ENCODE assay signal across 24 cellular contexts in genomic region chr16:81803332-81803731, GRCh38. TPM values are rescaled to one million over a fixed set of nuclear protein-coding genes. Genes with fewer than 3 reads are reported as not detected.
A peak's percentile ranks its signal among the peaks of the same experiment; 100 is the strongest.
DNase-seq lines count a peak whose midpoint lies in the region; ATAC-seq and TF ChIP-seq lines count a peak whose summit lies in the region.
"Had no signal": no experiment of that assay in that cellular context is flagged by ENCODE, and none has a peak within 500 bp of the region (broad histone marks: within the 10 kb centered on the region; RNA-seq: fewer than 3 reads in every experiment).

No MANE protein-coding gene starts in this region.

- no peaks in the 10 kb centered on the region for H3K36me3 Mint-ChIP-seq in stimulated activated naive CD8-positive, alpha-beta T cell treated with anti-CD3 and anti-CD28 coated beads, Interleukin-15, Interleukin-2, amounts not matched to agents 100 ng/mL and 50 ng/mL, for 24 hours (ENCODE audit: low read depth)
- H3K36me3 Mint-ChIP-seq in activated B cell treated with CpG ODN at 0.5 μM for 24 hours (ENCODE audit: low read depth) = peaks cover 62% of the 10 kb centered on the region
- no peaks in the 10 kb centered on the region for H3K36me3 Mint-ChIP-seq in natural killer cell
- H3K36me3 Mint-ChIP-seq: CD8-positive, alpha-beta T cell had no signal

- intact Hi-C loops in activated B cell treated with CpG ODN at 0.5 μM for 24 hours (cut with micrococcal nuclease) (no loop called here), natural killer cell (cut with micrococcal nuclease) (no loop called here)

- no peaks in the 10 kb centered on the region for H3K79me1 ChIP-seq in neuronal stem cell (ENCODE audit: low read depth, low read length)

- H3K18ac ChIP-seq in neuronal stem cell (ENCODE audit: low read length) = no peak overlapping the region

- CTCF ChIA-PET in activated B cell treated with CpG ODN at 0.5 μM for 24 hours (lab: Charles Lee) = interaction anchor here (2.4 kb wide), 1 partner anchor 15 kb away, joined by 8 read pairs; no protein-coding TSS in a partner anchor

- WGBS in neuronal stem cell (ENCODE audit: extremely low coverage in 2 of 2, insufficient read length in 2 of 2, insufficient replicate concordance in 1 of 2), 2 donors = no CpG with 5 or more reads among the region's 3 CpGs

- H2BK5ac ChIP-seq in neuronal stem cell (ENCODE audit: low read length) = no peak overlapping the region

- H2AK5ac ChIP-seq in neuronal stem cell (ENCODE audit: low read depth, low read length) = no peak overlapping the region

- H3K23ac ChIP-seq in neuronal stem cell (ENCODE audit: low read depth, low read length, poor library complexity) = no peak overlapping the region

- DNase-seq in stimulated activated naive CD8-positive, alpha-beta T cell treated with anti-CD3 and anti-CD28 coated beads, Interleukin-15, amount 100 ng/mL, for 72 hours = no peak
- DNase-seq in activated B cell treated with CpG ODN at 0.5 μM for 24 hours = no peak
- DNase-seq in natural killer cell = no peak
- DNase-seq in stimulated activated CD4-positive, alpha-beta T cell treated with anti-CD3 and anti-CD28 coated beads, Interleukin-12 subunit alpha, Interleukin-12 subunit beta, amount 100 ng/mL, for 4 hours = no peak
- no peak for DNase-seq in neuronal stem cell (ENCODE audit: low spot score)
- no peak for DNase-seq in DMS153 (lab: John Stamatoyannopoulos, UW)
- DNase-seq: ACHN; CD8-positive, alpha-beta T cell; GDM1; H9; Kasumi-1; NCI-H1417; NCI-H1694 treated with DMSO at 0.1 percent for 48 hours; NCI-H2081 treated with DMSO at 0.1 percent for 48 hours; NCI-H2171 treated with DMSO at 0.1 percent for 48 hours; NCI-H524 treated with DMSO at 0.1 percent for 48 hours; PC-3; RPMI8226; SHP77; SW 1271 had no signal

- no peaks in the 10 kb centered on the region for H3K9me3 Mint-ChIP-seq in stimulated activated naive CD8-positive, alpha-beta T cell treated with anti-CD3 and anti-CD28 coated beads, Interleukin-15, Interleukin-2, amounts not matched to agents 100 ng/mL and 50 ng/mL, for 24 hours
- H3K9me3 Mint-ChIP-seq in stimulated activated naive CD8-positive, alpha-beta T cell treated with anti-CD3 and anti-CD28 coated beads, Interleukin-15, amount 100 ng/mL, for 72 hours = no peaks in the 10 kb centered on the region
- H3K9me3 Mint-ChIP-seq in activated B cell treated with CpG ODN at 0.5 μM for 24 hours (peaks cover 4% of the 10 kb centered on the region), natural killer cell (peaks cover 0 to 2% of the 10 kb centered on the region in 2 donors)
- H3K9me3 Mint-ChIP-seq: CD8-positive, alpha-beta T cell; H9 had no signal

- peaks cover 48% of the 10 kb centered on the region for H3K4me1 Mint-ChIP-seq in stimulated activated naive CD8-positive, alpha-beta T cell treated with anti-CD3 and anti-CD28 coated beads, Interleukin-15, Interleukin-2, amounts not matched to agents 100 ng/mL and 50 ng/mL, for 24 hours (ENCODE audit: low read depth)
- H3K4me1 Mint-ChIP-seq in stimulated activated naive CD8-positive, alpha-beta T cell treated with anti-CD3 and anti-CD28 coated beads, Interleukin-15, amount 100 ng/mL, for 72 hours = peaks cover 18% of the 10 kb centered on the region
- H3K4me1 Mint-ChIP-seq in activated B cell treated with CpG ODN at 0.5 μM for 24 hours (peaks cover 88% of the 10 kb centered on the region), natural killer cell (peaks cover 70 to 71% of the 10 kb centered on the region in 2 donors)

- peak overlapping the region; percentile 15 for H3K27ac Mint-ChIP-seq in stimulated activated naive CD8-positive, alpha-beta T cell treated with anti-CD3 and anti-CD28 coated beads, Interleukin-15, Interleukin-2, amounts not matched to agents 100 ng/mL and 50 ng/mL, for 24 hours
- no peak overlapping the region for H3K27ac Mint-ChIP-seq in stimulated activated naive CD8-positive, alpha-beta T cell treated with anti-CD3 and anti-CD28 coated beads, Interleukin-15, amount 100 ng/mL, for 72 hours
- peak overlapping the region; percentile 81 for H3K27ac Mint-ChIP-seq in activated B cell treated with CpG ODN at 0.5 μM for 24 hours
- H3K27ac Mint-ChIP-seq in natural killer cell = peak overlapping the region; percentile 68 to 73
- H3K27ac Mint-ChIP-seq: CD8-positive, alpha-beta T cell; H9 had no signal

- no peak overlapping the region for H3K4me2 ChIP-seq in neuronal stem cell (ENCODE audit: insufficient read depth, low read length, poor library complexity, severe bottlenecking)

- no peak overlapping the region for H3K4ac ChIP-seq in neuronal stem cell (ENCODE audit: low read length)

- no peak overlapping the region for H2BK15ac ChIP-seq in neuronal stem cell (ENCODE audit: low read length)

- H4K91ac ChIP-seq in neuronal stem cell (ENCODE audit: low read depth, low read length, poor library complexity) = no peak overlapping the region

- no peak for ATAC-seq in stimulated activated naive CD8-positive, alpha-beta T cell treated with anti-CD3 and anti-CD28 coated beads, Interleukin-15, amount 100 ng/mL, for 72 hours
- ATAC-seq in activated B cell treated with CpG ODN at 0.5 μM for 24 hours (ENCODE audit: low read depth) (no peak), natural killer cell (no peak), HG02973 (IDR thresholded peaks at IDR 0.05; ENCODE audit: unreplicated experiment) (no peak)
- ATAC-seq: CD8-positive, alpha-beta T cell; PC-3 had no signal

- no peaks in the 10 kb centered on the region for H3K4me1 ChIP-seq in neuronal stem cell (ENCODE audit: control insufficient read depth in 2 of 2, insufficient read depth in 1 of 2, low read depth in 1 of 2, low read length in 2 of 2)

- no peak overlapping the region for H3K14ac ChIP-seq in neuronal stem cell (ENCODE audit: low read length)

- H4K8ac ChIP-seq in neuronal stem cell (ENCODE audit: low read depth, low read length) = no peak overlapping the region

- TF ChIP-seq CTCF in activated B cell treated with CpG ODN at 0.5 μM for 24 hours (IDR thresholded peaks at IDR 0.05) (no peak), natural killer cell (IDR thresholded peaks at IDR 0.05) (no peak)

- H3K27ac ChIP-seq in neuronal stem cell (replicated peaks; ENCODE audit: low read length) = no peak overlapping the region
- H3K27ac ChIP-seq: 22Rv1 had no signal

- no peak overlapping the region for H2BK120ac ChIP-seq in neuronal stem cell (ENCODE audit: low read depth, low read length)

- POLR2A ChIA-PET in activated B cell treated with CpG ODN at 0.5 μM for 24 hours (lab: Charles Lee) = interaction anchor here (7.4 to 7.7 kb wide), 2 partner anchors 15 to 23 kb away, joined by 160 to 194 read pairs; no protein-coding TSS in a partner anchor

- no peaks in the 10 kb centered on the region for H3K36me3 ChIP-seq in neuronal stem cell (replicated peaks in 1 of 2; ENCODE audit: control insufficient read depth in 2 of 2, insufficient read depth in 2 of 2, low read length in 2 of 2)

- H3K9me3 ChIP-seq in neuronal stem cell (replicated peaks in 1 of 2; ENCODE audit: control insufficient read depth in 2 of 2, insufficient read depth in 1 of 2, low read depth in 1 of 2, low read length in 2 of 2) = no peaks in the 10 kb centered on the region

- H3K9ac ChIP-seq in neuronal stem cell (ENCODE audit: low read depth, low read length, poor library complexity) = no peak overlapping the region
- H3K9ac ChIP-seq: BLaER1 treated with 17β-estradiol and CSF1 and Interleukin-3, amounts not matched to agents 10 nM and 100 nM had no signal

- H2AFZ ChIP-seq in neuronal stem cell (ENCODE audit: low read length) = no peak overlapping the region

- no peaks in the 10 kb centered on the region for H3K27me3 Mint-ChIP-seq in stimulated activated naive CD8-positive, alpha-beta T cell treated with anti-CD3 and anti-CD28 coated beads, Interleukin-15, Interleukin-2, amounts not matched to agents 100 ng/mL and 50 ng/mL, for 24 hours
- H3K27me3 Mint-ChIP-seq in stimulated activated naive CD8-positive, alpha-beta T cell treated with anti-CD3 and anti-CD28 coated beads, Interleukin-15, amount 100 ng/mL, for 72 hours = peaks cover 6% of the 10 kb centered on the region
- no peaks in the 10 kb centered on the region for H3K27me3 Mint-ChIP-seq in activated B cell treated with CpG ODN at 0.5 μM for 24 hours
- H3K27me3 Mint-ChIP-seq in natural killer cell (ENCODE audit: low read depth in 2 of 2) = no peaks in the 10 kb centered on the region

- no peak overlapping the region for H3K4me3 ChIP-seq in neuronal stem cell (ENCODE audit: low read length in 2 of 2)
- H3K4me3 ChIP-seq: BLaER1 treated with 17β-estradiol and CSF1 and Interleukin-3, amounts not matched to agents 10 nM and 100 nM had no signal

- no peak overlapping the region for H2BK12ac ChIP-seq in neuronal stem cell (ENCODE audit: low read length)

- H3K4me3 Mint-ChIP-seq in stimulated activated naive CD8-positive, alpha-beta T cell treated with anti-CD3 and anti-CD28 coated beads, Interleukin-15, Interleukin-2, amounts not matched to agents 100 ng/mL and 50 ng/mL, for 24 hours = no peak overlapping the region
- H3K4me3 Mint-ChIP-seq in stimulated activated naive CD8-positive, alpha-beta T cell treated with anti-CD3 and anti-CD28 coated beads, Interleukin-15, amount 100 ng/mL, for 72 hours = no peak overlapping the region
- H3K4me3 Mint-ChIP-seq in activated B cell treated with CpG ODN at 0.5 μM for 24 hours (no peak overlapping the region), natural killer cell (no peak overlapping the region)
- H3K4me3 Mint-ChIP-seq: CD8-positive, alpha-beta T cell; H9 had no signal

- no peaks in the 10 kb centered on the region for H3K27me3 ChIP-seq in neuronal stem cell (ENCODE audit: control insufficient read depth in 3 of 3, insufficient read depth in 3 of 3, low read depth in 1 of 3, low read length in 3 of 3)
- H3K27me3 ChIP-seq: BLaER1 treated with 17β-estradiol and CSF1 and Interleukin-3, amounts not matched to agents 10 nM and 100 nM had no signal

RNA-seq across cellular contexts. Expression of gene PLCG2, which starts 24.2 kb away (rescaled TPM):
- 449 and 525 TPM in 2 replicates for total RNA-seq in activated B cell treated with CpG ODN at 0.5 μM for 24 hours
- total RNA-seq in natural killer cell = 100 to 1,000 TPM; 250 to 298 (median 285) TPM
- polyA plus RNA-seq in neuronal stem cell (2013, experiment 1 of 2) = 1.3 TPM
- 1.1 TPM for polyA plus RNA-seq in neuronal stem cell (2013, experiment 2 of 2)

Comparison
In these comparisons a context has a peak if more than half of its experiments do, and no peak if none do; other contexts are left out.
1. H3K27ac Mint-ChIP-seq: peak in stimulated activated naive CD8-positive, alpha-beta T cell treated with anti-CD3 and anti-CD28 coated beads, Interleukin-15, Interleukin-2, amounts not matched to agents 100 ng/mL and 50 ng/mL, for 24 hours (single experiment), activated B cell treated with CpG ODN at 0.5 μM for 24 hours (single experiment) and natural killer cell (2 of 2); none in stimulated activated naive CD8-positive, alpha-beta T cell treated with anti-CD3 and anti-CD28 coated beads, Interleukin-15, amount 100 ng/mL, for 72 hours (0 of 2).